16 cellular contexts compared by ENCODE assay signal in genomic region chr7:47744883-47745282, GRCh38.
DNase-seq lines count a peak whose midpoint lies in the region; ATAC-seq and TF ChIP-seq lines count a peak whose summit lies in the region.
"Had no signal": no experiment of that assay in that cellular context is flagged by ENCODE, and none has a peak within 500 bp of the region (broad histone marks: within the 10 kb centered on the region; RNA-seq: fewer than 3 reads in every experiment).

No MANE protein-coding gene starts in this region.

- TF ChIP-seq CTCF in Panc1 (IDR thresholded peaks at IDR 0.05) (no peak), mesothelial cell of epicardium (IDR thresholded peaks at IDR 0.05; ENCODE audit: unreplicated experiment) (no peak), osteocyte (IDR thresholded peaks at IDR 0.05) (no peak)

- no peaks in the 10 kb centered on the region for H3K27me3 Mint-ChIP-seq in mesothelial cell of epicardium (ENCODE audit: low read depth)
- no peaks in the 10 kb centered on the region for H3K27me3 Mint-ChIP-seq in osteocyte (ENCODE audit: unreplicated experiment)
- H3K27me3 Mint-ChIP-seq in activated CD4-positive, alpha-beta memory T cell treated with anti-CD3 and anti-CD28 coated beads for 36 hours = peaks cover 2% of the 10 kb centered on the region

- POLR2A ChIA-PET in Panc1 (lab: Charles Lee) = no interaction called here
- POLR2A ChIA-PET in activated CD4-positive, alpha-beta memory T cell treated with anti-CD3 and anti-CD28 coated beads for 36 hours (lab: Charles Lee) = no interaction called here

- H3K27ac Mint-ChIP-seq in mesothelial cell of epicardium (peak overlapping the region; percentile 92), osteocyte (ENCODE audit: unreplicated experiment) (peak overlapping the region; percentile 36)
- H3K27ac Mint-ChIP-seq in activated CD4-positive, alpha-beta memory T cell treated with anti-CD3 and anti-CD28 coated beads for 36 hours = no peak overlapping the region
- H3K27ac Mint-ChIP-seq: GM23338 had no signal

- H3K9me3 Mint-ChIP-seq in mesothelial cell of epicardium = no peaks in the 10 kb centered on the region
- H3K9me3 Mint-ChIP-seq in osteocyte (ENCODE audit: unreplicated experiment) = no peaks in the 10 kb centered on the region
- no peaks in the 10 kb centered on the region for H3K9me3 Mint-ChIP-seq in activated CD4-positive, alpha-beta memory T cell treated with anti-CD3 and anti-CD28 coated beads for 36 hours
- H3K9me3 Mint-ChIP-seq: GM23338 had no signal

- no peaks in the 10 kb centered on the region for H3K27me3 ChIP-seq in Panc1 (ENCODE audit: control insufficient read depth, insufficient read depth, low read length)
- H3K27me3 ChIP-seq: BLaER1 had no signal

- peak overlapping the region; percentile 57 for H3K27ac ChIP-seq in Panc1 (ENCODE audit: low read length)
- H3K27ac ChIP-seq: BLaER1 had no signal

- no peak overlapping the region for H3K4me3 ChIP-seq in Panc1 (ENCODE audit: low read depth in 2 of 2, low read length in 2 of 2)
- H3K4me3 ChIP-seq: BLaER1, GM23338 had no signal

- DNase-seq in Panc1 (ENCODE audit: low read depth, low spot score) (no peak), mesothelial cell of epicardium (ENCODE audit: low spot score in 2 of 2, unreplicated experiment in 2 of 2) (no peak), osteocyte (ENCODE audit: extremely low spot score, unreplicated experiment) (peak; percentile 62), occipital lobe (lab: John Stamatoyannopoulos, UW) (no peak), NCI-H2171 treated with DMSO at 0.1 percent for 48 hours (lab: John Stamatoyannopoulos, UW) (no peak)
- no peak for DNase-seq in activated CD4-positive, alpha-beta memory T cell treated with anti-CD3 and anti-CD28 coated beads for 36 hours
- DNase-seq: 8988T; Calu3; CD4-positive, alpha-beta memory T cell; DMS79 treated with DMSO at 0.1 percent for 48 hours; GF-D8; HCEC 1CT had no signal

- intact Hi-C loops in Panc1 (cut with micrococcal nuclease; ENCODE audit: unreplicated experiment) = no loop called here
- intact Hi-C loops in activated CD4-positive, alpha-beta memory T cell treated with anti-CD3 and anti-CD28 coated beads for 36 hours (cut with micrococcal nuclease) = no loop called here

- H3K36me3 ChIP-seq in Panc1 (ENCODE audit: control insufficient read depth, insufficient read depth, low read length) = no peaks in the 10 kb centered on the region
- H3K36me3 ChIP-seq: BLaER1 had no signal

- no peaks in the 10 kb centered on the region for H3K36me3 Mint-ChIP-seq in mesothelial cell of epicardium
- no peaks in the 10 kb centered on the region for H3K36me3 Mint-ChIP-seq in osteocyte (ENCODE audit: unreplicated experiment)
- no peaks in the 10 kb centered on the region for H3K36me3 Mint-ChIP-seq in activated CD4-positive, alpha-beta memory T cell treated with anti-CD3 and anti-CD28 coated beads for 36 hours
- H3K36me3 Mint-ChIP-seq: CD14-positive monocyte; CD4-positive, alpha-beta memory T cell had no signal

- H3K4me3 Mint-ChIP-seq in mesothelial cell of epicardium (peak overlapping the region; percentile 29), osteocyte (ENCODE audit: unreplicated experiment) (no peak overlapping the region)
- H3K4me3 Mint-ChIP-seq in activated CD4-positive, alpha-beta memory T cell treated with anti-CD3 and anti-CD28 coated beads for 36 hours = no peak overlapping the region
- H3K4me3 Mint-ChIP-seq: CD14-positive monocyte; CD4-positive, alpha-beta memory T cell had no signal

- BruUV-seq in Panc1 (replicated peaks; lab: Mats Ljungman, UMichigan) = no TSS peak

- ATAC-seq in Panc1 (no peak), HG03432 (IDR thresholded peaks at IDR 0.05; ENCODE audit: unreplicated experiment) (no peak)

- peaks cover 17% of the 10 kb centered on the region for H3K4me1 ChIP-seq in Panc1 (ENCODE audit: control insufficient read depth, insufficient read depth, low read length)

- H3K9me3 ChIP-seq in Panc1 (ENCODE audit: control insufficient read depth, insufficient read depth, low read depth, low read length) = no peaks in the 10 kb centered on the region
- H3K9me3 ChIP-seq: BLaER1 had no signal

- CTCF ChIA-PET in Panc1 (lab: Charles Lee) = interaction anchor here (0.6 to 0.7 kb wide), 2 partner anchors 13 to 71 kb away, joined by 5 to 9 read pairs; no protein-coding TSS in a partner anchor
- CTCF ChIA-PET in activated CD4-positive, alpha-beta memory T cell treated with anti-CD3 and anti-CD28 coated beads for 36 hours (lab: Charles Lee) = no interaction called here

- H3K4me1 Mint-ChIP-seq in mesothelial cell of epicardium (peaks cover 51% of the 10 kb centered on the region), osteocyte (ENCODE audit: unreplicated experiment) (peaks cover 39% of the 10 kb centered on the region)
- no peaks in the 10 kb centered on the region for H3K4me1 Mint-ChIP-seq in activated CD4-positive, alpha-beta memory T cell treated with anti-CD3 and anti-CD28 coated beads for 36 hours (ENCODE audit: low read depth)
- H3K4me1 Mint-ChIP-seq: CD4-positive, alpha-beta memory T cell had no signal

- in situ Hi-C loops in Panc1 (cut with HindIII; ENCODE audit: low pct_unique_long_range_greater_than_20kb, low sequenced_read_pairs) = no loop called here
